8 cellular contexts compared by ENCODE assay signal in the genomic region with DNA sequence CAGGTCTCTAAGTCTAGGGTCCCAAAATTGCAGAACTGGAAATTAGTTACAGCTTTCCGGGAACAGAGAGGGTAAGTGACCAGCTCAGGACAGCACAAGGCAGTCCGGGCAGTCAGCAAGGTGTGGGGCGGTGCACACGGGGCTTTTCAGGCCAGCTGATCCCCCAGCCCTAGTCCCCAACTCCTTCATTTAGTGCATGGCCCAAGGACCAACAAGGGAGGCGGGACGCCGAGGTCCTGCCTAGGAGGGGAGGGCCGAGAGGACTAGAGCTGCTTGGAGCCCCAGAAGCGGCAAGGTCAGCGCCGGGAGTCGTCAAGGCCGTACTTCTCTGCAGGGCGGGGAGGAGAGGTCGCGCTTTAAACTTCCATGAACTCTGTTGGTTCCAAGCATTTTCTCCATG. TPM values are rescaled to one million over a fixed set of nuclear protein-coding genes. Genes with fewer than 3 reads are reported as not detected.
A peak's percentile ranks its signal among the peaks of the same experiment; 100 is the strongest.
DNase-seq lines count a peak whose midpoint lies in the region; ATAC-seq and TF ChIP-seq lines count a peak whose summit lies in the region.
"Had no signal": no experiment of that assay in that cellular context is flagged by ENCODE, and none has a peak within 500 bp of the region (broad histone marks: within the 10 kb centered on the region; RNA-seq: fewer than 3 reads in every experiment).

No MANE protein-coding gene starts in this region.

- H3K4me3 ChIP-seq in iPS-15b (ENCODE audit: low read depth, low read length) (peak overlapping the region; percentile 80), spleen (peak overlapping the region in 6 of 8 donors; percentile 81 to 99 (median 88))

- H3K9me3 ChIP-seq in iPS-15b (ENCODE audit: control insufficient read depth, insufficient read depth, low read length) (no peaks in the 10 kb centered on the region), spleen (no peaks in the 10 kb centered on the region)

- 32 to 45% (median 44%) methylated on average over 13 to 16 of the region's 16 CpGs for WGBS in spleen, 5 donors

- no peaks in the 10 kb centered on the region for H3K36me3 Mint-ChIP-seq in activated T-helper 17 cell treated with anti-CD3 and anti-CD28 coated beads, Interleukin-2, amount 50 U/mL, for 72 hours (ENCODE audit: low read depth)

- H3K36me3 ChIP-seq in iPS-15b (ENCODE audit: control insufficient read depth, insufficient read depth, low read length), result no peaks in the 10 kb centered on the region
- no peaks in the 10 kb centered on the region for H3K36me3 ChIP-seq in spleen

- no peaks in the 10 kb centered on the region for H3K9me3 Mint-ChIP-seq in activated T-helper 17 cell treated with anti-CD3 and anti-CD28 coated beads, Interleukin-2, amount 50 U/mL, for 72 hours

- H3K27me3 Mint-ChIP-seq in activated T-helper 17 cell treated with anti-CD3 and anti-CD28 coated beads, Interleukin-2, amount 50 U/mL, for 72 hours, result no peaks in the 10 kb centered on the region

- no peak for TF ChIP-seq CTCF in spleen (IDR thresholded peaks at IDR 0.05 in 8 of 11, conservative IDR thresholded peaks at IDR 0.05 in 3 of 11)

- H3K27ac Mint-ChIP-seq in activated T-helper 17 cell treated with anti-CD3 and anti-CD28 coated beads, Interleukin-2, amount 50 U/mL, for 72 hours, result peak overlapping the region; percentile 89

- H3K27me3 ChIP-seq in iPS-15b (ENCODE audit: control insufficient read depth, insufficient read depth, low read length), result peaks cover 50% of the 10 kb centered on the region
- H3K27me3 ChIP-seq in spleen (replicated peaks in 1 of 7), result peaks cover 0 to 8% (median 0%) of the 10 kb centered on the region in 7 donors

- H3K4me1 Mint-ChIP-seq in activated T-helper 17 cell treated with anti-CD3 and anti-CD28 coated beads, Interleukin-2, amount 50 U/mL, for 72 hours, result no peaks in the 10 kb centered on the region

- H3K4me1 ChIP-seq in iPS-15b (ENCODE audit: control insufficient read depth, insufficient read depth, low read length), result peaks cover 6% of the 10 kb centered on the region
- peaks cover 5 to 45% (median 38%) of the 10 kb centered on the region in 6 donors for H3K4me1 ChIP-seq in spleen

- no peak for TF ChIP-seq POLR2A in spleen (IDR thresholded peaks at IDR 0.05)

- H3K9ac ChIP-seq in iPS-15b (ENCODE audit: low read depth, low read length), result no peak overlapping the region

- DNase-seq in HuH-7.5 (ENCODE audit: low spot score) (peak; percentile 76), spleen (peak; percentile 88), SHP77 (lab: John Stamatoyannopoulos, UW) (no peak)
- no peak for DNase-seq in stimulated activated CD4-positive, alpha-beta T cell treated with anti-CD3 and anti-CD28 coated beads, Interleukin-4, amount 100 ng/mL, for 1 hour
- DNase-seq: HCEC 1CT had no signal

- H3K4me3 Mint-ChIP-seq in activated T-helper 17 cell treated with anti-CD3 and anti-CD28 coated beads, Interleukin-2, amount 50 U/mL, for 72 hours, result peak overlapping the region; percentile 88

- H3K27ac ChIP-seq in spleen, result peak overlapping the region in 5 of 8 donors; percentile 94 to 97 (median 96)

- intact Hi-C loops in spleen (cut with DNase I; ENCODE audit: low total_unique reads), result no loop called here

- ATAC-seq in activated T-helper 17 cell treated with anti-CD3 and anti-CD28 coated beads, Interleukin-2, amount 50 U/mL, for 72 hours (replicated peaks), result no peak
- ATAC-seq in HG03354 (IDR thresholded peaks at IDR 0.05; ENCODE audit: poor library complexity, severe bottlenecking, unreplicated experiment), result no peak

RNA-seq across cellular contexts. Expression of a gene that starts 2.0 kb away (rescaled TPM):
- total RNA-seq in activated T-helper 17 cell treated with anti-CD3 and anti-CD28 coated beads, Interleukin-2, amount 50 U/mL, for 72 hours, result 10 to 100 TPM; 23.7 to 34.2 TPM
- 10 to 100 TPM; 24.2 to 52.2 (median 39.8) TPM for total RNA-seq in spleen
- 10 to 100 TPM; 13.2 to 22.7 (median 14.9) TPM for polyA plus RNA-seq in spleen

Comparison
In these comparisons a context has a peak if more than half of its experiments do, and no peak if none do; other contexts are left out.
1. DNase-seq: peak in HuH-7.5 (single experiment) and spleen (single experiment); none in SHP77 (0 of 2) and stimulated activated CD4-positive, alpha-beta T cell treated with anti-CD3 and anti-CD28 coated beads, Interleukin-4, amount 100 ng/mL, for 1 hour (single experiment).